In the genomic region with DNA sequence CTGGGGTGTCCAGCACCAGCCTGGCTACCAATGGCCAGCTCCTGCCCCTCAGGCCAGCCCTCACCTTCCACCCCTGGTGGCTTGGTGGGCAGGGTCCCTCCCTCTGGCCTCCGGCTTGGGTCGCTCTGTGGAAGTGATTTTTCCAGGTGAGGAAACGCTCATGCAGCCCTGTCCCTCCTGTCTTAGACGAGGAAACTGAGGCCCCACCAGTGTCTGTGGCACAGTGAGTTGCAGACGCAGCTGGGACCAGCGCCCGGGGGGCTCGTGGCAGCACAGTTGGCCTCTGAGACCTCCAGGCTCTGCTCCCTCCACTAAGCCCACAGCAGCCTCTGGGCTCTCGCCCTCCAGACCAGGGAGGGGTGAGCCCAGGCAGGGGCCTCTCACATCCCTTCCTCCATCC, we compare ENCODE assay signal across 26 cellular contexts. TPM values are rescaled to one million over a fixed set of nuclear protein-coding genes. Genes with fewer than 3 reads are reported as not detected.
A peak's percentile ranks its signal among the peaks of the same experiment; 100 is the strongest.
DNase-seq lines count a peak whose midpoint lies in the region; ATAC-seq, FAIRE-seq and TF ChIP-seq lines count a peak whose summit lies in the region.
"Had no signal": no experiment of that assay in that cellular context is flagged by ENCODE, and none has a peak within 500 bp of the region (broad histone marks: within the 10 kb centered on the region; RNA-seq: fewer than 3 reads in every experiment).

No MANE protein-coding gene starts in this region.

- DNase-seq in natural killer cell (no peak), glutamatergic neuron (no peak), neuronal stem cell (ENCODE audit: low spot score) (no peak), D721Med (ENCODE audit: insufficient read length, low spot score) (no peak)
- no peak for DNase-seq in natural killer cell treated with Interleukin-12 subunit alpha and Interleukin-12 subunit beta and Interleukin-15 and Interleukin-18, amount 100 ng/mL, for 72 hours (ENCODE audit: low spot score)
- no peak for DNase-seq in activated CD8-positive, alpha-beta memory T cell treated with anti-CD3 and anti-CD28 coated beads for 24 hours
- DNase-seq in activated CD4-positive, CD25-positive, alpha-beta regulatory T cell treated with anti-CD3 and anti-CD28 coated beads, Interleukin-2, amount 50 U/mL, for 72 hours: no peak
- DNase-seq in effector memory CD8-positive, alpha-beta T cell: no peak
- DNase-seq: AML-193; C1 segment of cervical spinal cord; Calu3; CD8-positive, alpha-beta memory T cell; KG1; NCI-H1092; NCI-H1436; NCI-H187 treated with DMSO at 0.1 percent for 48 hours; NCI-H2107; NCI-H446 treated with DMSO at 0.1 percent for 48 hours; NCI-H526 treated with DMSO at 0.1 percent for 48 hours; PC-3; SHP77 had no signal

- peak overlapping the region; percentile 53 for H3K23ac ChIP-seq in neuronal stem cell (ENCODE audit: low read depth, low read length, poor library complexity)

- no peak overlapping the region for H2BK12ac ChIP-seq in neuronal stem cell (ENCODE audit: low read length)

- H3K27me3 ChIP-seq in neuronal stem cell (ENCODE audit: control insufficient read depth in 3 of 3, insufficient read depth in 3 of 3, low read depth in 1 of 3, low read length in 3 of 3): no peaks in the 10 kb centered on the region

- H3K4me3 ChIP-seq in neuronal stem cell (ENCODE audit: low read length in 2 of 2): no peak overlapping the region
- H3K4me3 ChIP-seq: GM23248 had no signal

- no peak overlapping the region for H4K8ac ChIP-seq in neuronal stem cell (ENCODE audit: low read depth, low read length)

- H3K36me3 Mint-ChIP-seq in natural killer cell: no peaks in the 10 kb centered on the region
- H3K36me3 Mint-ChIP-seq in natural killer cell treated with Interleukin-12 subunit alpha and Interleukin-12 subunit beta and Interleukin-15 and Interleukin-18, amount 100 ng/mL, for 72 hours: no peaks in the 10 kb centered on the region
- H3K36me3 Mint-ChIP-seq in glutamatergic neuron (ENCODE audit: unreplicated experiment): peaks cover 13% of the 10 kb centered on the region
- H3K36me3 Mint-ChIP-seq in effector memory CD8-positive, alpha-beta T cell (ENCODE audit: insufficient read depth): peaks cover 2% of the 10 kb centered on the region
- H3K36me3 Mint-ChIP-seq: CD8-positive, alpha-beta memory T cell had no signal

- peaks cover 0 to 12% of the 10 kb centered on the region in 2 donors for H3K27me3 Mint-ChIP-seq in natural killer cell (ENCODE audit: low read depth in 2 of 2)
- peaks cover 0 to 8% of the 10 kb centered on the region in 2 donors for H3K27me3 Mint-ChIP-seq in natural killer cell treated with Interleukin-12 subunit alpha and Interleukin-12 subunit beta and Interleukin-15 and Interleukin-18, amount 100 ng/mL, for 72 hours
- H3K27me3 Mint-ChIP-seq in glutamatergic neuron (ENCODE audit: unreplicated experiment): peaks cover 5% of the 10 kb centered on the region
- peaks cover 13 to 71% of the 10 kb centered on the region in 2 donors for H3K27me3 Mint-ChIP-seq in effector memory CD8-positive, alpha-beta T cell

- no peak overlapping the region for H3K4me3 Mint-ChIP-seq in natural killer cell
- no peak overlapping the region for H3K4me3 Mint-ChIP-seq in natural killer cell treated with Interleukin-12 subunit alpha and Interleukin-12 subunit beta and Interleukin-15 and Interleukin-18, amount 100 ng/mL, for 72 hours
- H3K4me3 Mint-ChIP-seq in glutamatergic neuron (ENCODE audit: unreplicated experiment): peak overlapping the region; percentile 45
- no peak overlapping the region for H3K4me3 Mint-ChIP-seq in effector memory CD8-positive, alpha-beta T cell
- H3K4me3 Mint-ChIP-seq: CD8-positive, alpha-beta memory T cell had no signal

- no peak overlapping the region for H4K91ac ChIP-seq in neuronal stem cell (ENCODE audit: low read depth, low read length, poor library complexity)

- H3K79me1 ChIP-seq in neuronal stem cell (ENCODE audit: low read depth, low read length): peaks cover 11% of the 10 kb centered on the region

- peak overlapping the region; percentile 31 for H3K14ac ChIP-seq in neuronal stem cell (ENCODE audit: low read length)

- no CpG with 5 or more reads among the region's 9 CpGs for WGBS in neuronal stem cell (ENCODE audit: extremely low coverage in 2 of 2, insufficient read length in 2 of 2, insufficient replicate concordance in 1 of 2), 2 donors

- no peak for TF ChIP-seq CTCF in natural killer cell (IDR thresholded peaks at IDR 0.05)
- TF ChIP-seq CTCF in glutamatergic neuron (IDR thresholded peaks at IDR 0.05; ENCODE audit: partially characterized antibody, unreplicated experiment): no peak
- no peak for TF ChIP-seq CTCF in D721Med (IDR thresholded peaks at IDR 0.05; ENCODE audit: insufficient read depth, missing control alignments)

- H3K4me2 ChIP-seq in neuronal stem cell (ENCODE audit: insufficient read depth, low read length, poor library complexity, severe bottlenecking): no peak overlapping the region

- no peak overlapping the region for H2BK120ac ChIP-seq in neuronal stem cell (ENCODE audit: low read depth, low read length)

- H3K9me3 Mint-ChIP-seq in natural killer cell: no peaks in the 10 kb centered on the region
- H3K9me3 Mint-ChIP-seq in natural killer cell treated with Interleukin-12 subunit alpha and Interleukin-12 subunit beta and Interleukin-15 and Interleukin-18, amount 100 ng/mL, for 72 hours: no peaks in the 10 kb centered on the region
- peaks cover 3% of the 10 kb centered on the region for H3K9me3 Mint-ChIP-seq in glutamatergic neuron (ENCODE audit: unreplicated experiment)
- H3K9me3 Mint-ChIP-seq in effector memory CD8-positive, alpha-beta T cell: no peaks in the 10 kb centered on the region

- H3K18ac ChIP-seq in neuronal stem cell (ENCODE audit: low read length): peak overlapping the region; percentile 29

- ATAC-seq in natural killer cell: no peak
- ATAC-seq in natural killer cell treated with Interleukin-12 subunit alpha and Interleukin-12 subunit beta and Interleukin-15 and Interleukin-18, amount 100 ng/mL, for 72 hours: no peak
- ATAC-seq in effector memory CD8-positive, alpha-beta T cell (replicated peaks): no peak
- ATAC-seq: PC-3 had no signal

- no peak overlapping the region for H2AFZ ChIP-seq in neuronal stem cell (ENCODE audit: low read length)
- H2AFZ ChIP-seq: GM23248 had no signal

- peaks cover 3 to 6% of the 10 kb centered on the region in 2 donors for H3K9me3 ChIP-seq in neuronal stem cell (replicated peaks in 1 of 2; ENCODE audit: control insufficient read depth in 2 of 2, insufficient read depth in 1 of 2, low read depth in 1 of 2, low read length in 2 of 2)

- no peak overlapping the region for H3K9ac ChIP-seq in neuronal stem cell (ENCODE audit: low read depth, low read length, poor library complexity)
- H3K9ac ChIP-seq: GM23248 had no signal

- H3K36me3 ChIP-seq in neuronal stem cell (replicated peaks in 1 of 2; ENCODE audit: control insufficient read depth in 2 of 2, insufficient read depth in 2 of 2, low read length in 2 of 2): peaks cover 0 to 4% of the 10 kb centered on the region in 2 donors

- H3K27ac Mint-ChIP-seq in natural killer cell (peak overlapping the region; percentile 75 to 76), glutamatergic neuron (ENCODE audit: unreplicated experiment) (no peak overlapping the region)
- H3K27ac Mint-ChIP-seq in natural killer cell treated with Interleukin-12 subunit alpha and Interleukin-12 subunit beta and Interleukin-15 and Interleukin-18, amount 100 ng/mL, for 72 hours: no peak overlapping the region
- peak overlapping the region in 1 of 2 donors; percentile 73 for H3K27ac Mint-ChIP-seq in effector memory CD8-positive, alpha-beta T cell
- H3K27ac Mint-ChIP-seq: CD8-positive, alpha-beta memory T cell had no signal

- H2AK5ac ChIP-seq in neuronal stem cell (ENCODE audit: low read depth, low read length): no peak overlapping the region

- intact Hi-C loops in natural killer cell (cut with micrococcal nuclease): no loop called here

- H2BK5ac ChIP-seq in neuronal stem cell (ENCODE audit: low read length): no peak overlapping the region

- H3K27ac ChIP-seq in neuronal stem cell (replicated peaks; ENCODE audit: low read length): no peak overlapping the region
- H3K27ac ChIP-seq: 22Rv1, GM23248 had no signal

- H2BK15ac ChIP-seq in neuronal stem cell (ENCODE audit: low read length): no peak overlapping the region

- FAIRE-seq in D721Med (lab: Jason Lieb, UNC): no peak
- FAIRE-seq: G401.6, HTR-8/SVneo had no signal

- peaks cover 45 to 67% of the 10 kb centered on the region in 2 donors for H3K4me1 Mint-ChIP-seq in natural killer cell
- H3K4me1 Mint-ChIP-seq in natural killer cell treated with Interleukin-12 subunit alpha and Interleukin-12 subunit beta and Interleukin-15 and Interleukin-18, amount 100 ng/mL, for 72 hours (ENCODE audit: low read depth in 2 of 2): peaks cover 44 to 51% of the 10 kb centered on the region in 2 donors
- H3K4me1 Mint-ChIP-seq in glutamatergic neuron (ENCODE audit: low read depth, unreplicated experiment): peaks cover 27% of the 10 kb centered on the region
- peaks cover 31 to 36% of the 10 kb centered on the region in 2 donors for H3K4me1 Mint-ChIP-seq in effector memory CD8-positive, alpha-beta T cell (ENCODE audit: low read depth in 2 of 2)

- H3K4ac ChIP-seq in neuronal stem cell (ENCODE audit: low read length): no peak overlapping the region

- peaks cover 14 to 19% of the 10 kb centered on the region in 2 donors for H3K4me1 ChIP-seq in neuronal stem cell (ENCODE audit: control insufficient read depth in 2 of 2, insufficient read depth in 1 of 2, low read depth in 1 of 2, low read length in 2 of 2)

RNA-seq across cellular contexts. Expression of gene B3GAT1, which starts 6.2 kb away (rescaled TPM):
- total RNA-seq in natural killer cell (10 to 100 TPM; 41.3 to 78.4 (median 65.1) TPM), glutamatergic neuron (ENCODE audit: unreplicated experiment) (240 TPM)
- total RNA-seq in natural killer cell treated with Interleukin-12 subunit alpha and Interleukin-12 subunit beta and Interleukin-15 and Interleukin-18, amount 100 ng/mL, for 72 hours: 10 to 100 TPM in 1 of 2 donors, 1 to 10 TPM in 1; 5.4 to 10.2 TPM
- polyA plus RNA-seq in neuronal stem cell (2013, experiment 1 of 2): 27.4 TPM
- polyA plus RNA-seq in neuronal stem cell (2013, experiment 2 of 2): 27.2 TPM
- total RNA-seq: GM23248, PC-3, RPMI7951 had no signal
- polyA plus RNA-seq: GM23248 had no signal

Comparison
In these comparisons a context has a peak if more than half of its experiments do, and no peak if none do; other contexts are left out.
1. H3K27ac Mint-ChIP-seq: peak in natural killer cell (2 of 2); none in natural killer cell treated with Interleukin-12 subunit alpha and Interleukin-12 subunit beta and Interleukin-15 and Interleukin-18, amount 100 ng/mL, for 72 hours (0 of 2) and glutamatergic neuron (single experiment).